8 cellular contexts compared by ENCODE assay signal in genomic region chr1:75632350-75632949, GRCh38.
DNase-seq lines count a peak whose midpoint lies in the region; ATAC-seq, FAIRE-seq and TF ChIP-seq lines count a peak whose summit lies in the region.

No MANE protein-coding gene starts in this region.

- peak; percentile 75 for ATAC-seq in GM21515 (IDR thresholded peaks at IDR 0.05; ENCODE audit: unreplicated experiment)
- ATAC-seq in GM19023 (IDR thresholded peaks at IDR 0.05; ENCODE audit: unreplicated experiment): no peak

- DNase-seq in EH (ENCODE audit: low read depth) (peak; percentile 39), LNCaP clone FGC (ENCODE audit: low read depth) (peak; percentile 19), iPS-NIHi11 (ENCODE audit: low spot score) (peak; percentile 56), urothelium cell line (ENCODE audit: low spot score) (peak; percentile 35)
- no peak for DNase-seq in activated CD4-positive, alpha-beta T cell treated with anti-CD3 and anti-CD28 coated beads, Interleukin-2, amount 50 U/mL, for 48 hours

- FAIRE-seq in urothelium cell line (lab: Jason Lieb, UNC): no peak

- H3K27ac ChIP-seq in VCaP: no peak overlapping the region

- TF ChIP-seq CTCF in LNCaP clone FGC (IDR thresholded peaks at IDR 0.05; ENCODE audit: control insufficient read depth, extremely low read depth, insufficient read depth) (peak; percentile 73), VCaP (conservative IDR thresholded peaks at IDR 0.05) (peak; percentile 87)

- H3K4me3 ChIP-seq in LNCaP clone FGC (ENCODE audit: low read depth, low read length): no peak overlapping the region

Comparison
In these comparisons a context has a peak if more than half of its experiments do, and no peak if none do; other contexts are left out.
1. DNase-seq: peak in EH (single experiment), LNCaP clone FGC (single experiment), iPS-NIHi11 (single experiment) and urothelium cell line (single experiment); none in activated CD4-positive, alpha-beta T cell treated with anti-CD3 and anti-CD28 coated beads, Interleukin-2, amount 50 U/mL, for 48 hours (0 of 2).